1 cellular context compared by ENCODE assay signal in genomic region chr17:39579318-39580081, GRCh38.
TF ChIP-seq lines count a peak whose summit lies in the region.

No MANE protein-coding gene starts in this region.

TF ChIP-seq in GM23338, 12 proteins besides CTCF, POLR2A, EP300 and RAD21 (continued from another document):
- TF ChIP-seq ZNF462 (CRISPR knock-in tag; IDR thresholded peaks at IDR 0.05) = no peak
- TF ChIP-seq ETS1 (IDR thresholded peaks at IDR 0.05) = no peak
- TF ChIP-seq POLR2AphosphoS5 (IDR thresholded peaks at IDR 0.05; ENCODE audit: low read depth) = 0 out of 2 replicates have a peak, but pooled peaks have one; percentile 37
